19 cellular contexts compared by ENCODE assay signal in the genomic region with DNA sequence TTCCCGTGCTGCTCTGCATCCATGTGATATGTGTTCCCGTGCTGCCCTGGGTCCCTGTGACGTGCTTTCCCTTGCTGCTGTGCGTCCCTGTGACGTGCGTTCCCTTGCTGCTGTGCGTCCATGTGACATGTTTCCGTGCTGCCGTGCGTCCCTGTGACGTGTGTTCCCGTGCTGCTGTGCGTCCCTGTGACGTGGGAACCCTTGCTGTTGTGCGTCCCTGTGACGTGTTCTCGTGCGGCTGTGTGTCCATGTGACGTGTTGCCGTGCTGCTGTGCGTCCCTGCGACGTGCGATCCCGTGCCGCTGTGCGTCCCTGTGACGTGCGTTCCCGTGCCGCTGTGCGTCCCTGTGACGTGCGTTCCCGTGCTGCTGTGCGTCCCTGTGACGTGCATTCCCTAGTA. TPM values are rescaled to one million over a fixed set of nuclear protein-coding genes. Genes with fewer than 3 reads are reported as not detected.
DNase-seq lines count a peak whose midpoint lies in the region; ATAC-seq, FAIRE-seq and TF ChIP-seq lines count a peak whose summit lies in the region.
"Had no signal": no experiment of that assay in that cellular context is flagged by ENCODE, and none has a peak within 500 bp of the region (broad histone marks: within the 10 kb centered on the region; RNA-seq: fewer than 3 reads in every experiment).

No MANE protein-coding gene starts in this region.

- no peak for ATAC-seq in activated CD8-positive, alpha-beta T cell treated with anti-CD3 and anti-CD28 coated beads for 36 hours
- ATAC-seq in activated CD8-positive, alpha-beta T cell treated with anti-CD3 and anti-CD28 coated beads, Interleukin-2, amount 10 ng/mL, durations not matched to agents 7 days and 5 days, result no peak
- ATAC-seq in naive thymus-derived CD4-positive, alpha-beta T cell, result no peak
- no peak for ATAC-seq in HG03108 (IDR thresholded peaks at IDR 0.05; ENCODE audit: unreplicated experiment)
- ATAC-seq: HCT116 had no signal

- H3K4me3 Mint-ChIP-seq in activated CD8-positive, alpha-beta T cell treated with anti-CD3 and anti-CD28 coated beads for 36 hours, result no peak overlapping the region
- H3K4me3 Mint-ChIP-seq in activated CD8-positive, alpha-beta T cell treated with anti-CD3 and anti-CD28 coated beads, Interleukin-2, amount 10 ng/mL, durations not matched to agents 7 days and 5 days, result no peak overlapping the region
- H3K4me3 Mint-ChIP-seq in activated naive CD8-positive, alpha-beta T cell treated with anti-CD3 and anti-CD28 coated beads for 36 hours, result no peak overlapping the region
- no peak overlapping the region for H3K4me3 Mint-ChIP-seq in naive thymus-derived CD4-positive, alpha-beta T cell
- H3K4me3 Mint-ChIP-seq in progenitor cell of endocrine pancreas (ENCODE audit: low read depth), result no peak overlapping the region

- H3K27me3 ChIP-seq in naive thymus-derived CD4-positive, alpha-beta T cell (ENCODE audit: control insufficient read depth in 2 of 2, insufficient read depth in 2 of 2, low read length in 2 of 2), result no peaks in the 10 kb centered on the region

- no peak overlapping the region for H3K4me3 ChIP-seq in naive thymus-derived CD4-positive, alpha-beta T cell (ENCODE audit: low read length)

- peak overlapping the region; percentile 68 for H3K27ac Mint-ChIP-seq in activated CD8-positive, alpha-beta T cell treated with anti-CD3 and anti-CD28 coated beads for 36 hours
- H3K27ac Mint-ChIP-seq in activated CD8-positive, alpha-beta T cell treated with anti-CD3 and anti-CD28 coated beads, Interleukin-2, amount 10 ng/mL, durations not matched to agents 7 days and 5 days, result no peak overlapping the region
- H3K27ac Mint-ChIP-seq in activated naive CD8-positive, alpha-beta T cell treated with anti-CD3 and anti-CD28 coated beads for 36 hours, result peak overlapping the region; percentile 49
- H3K27ac Mint-ChIP-seq in naive thymus-derived CD4-positive, alpha-beta T cell, result peak overlapping the region in 6 of 9 donors; percentile 28 to 74 (median 56)
- no peak overlapping the region for H3K27ac Mint-ChIP-seq in progenitor cell of endocrine pancreas

- H3K27me3 Mint-ChIP-seq in activated CD8-positive, alpha-beta T cell treated with anti-CD3 and anti-CD28 coated beads for 36 hours, result no peaks in the 10 kb centered on the region
- H3K27me3 Mint-ChIP-seq in activated CD8-positive, alpha-beta T cell treated with anti-CD3 and anti-CD28 coated beads, Interleukin-2, amount 10 ng/mL, durations not matched to agents 7 days and 5 days (ENCODE audit: low read depth), result no peaks in the 10 kb centered on the region
- H3K27me3 Mint-ChIP-seq in activated naive CD8-positive, alpha-beta T cell treated with anti-CD3 and anti-CD28 coated beads for 36 hours, result no peaks in the 10 kb centered on the region
- no peaks in the 10 kb centered on the region for H3K27me3 Mint-ChIP-seq in naive thymus-derived CD4-positive, alpha-beta T cell
- H3K27me3 Mint-ChIP-seq in progenitor cell of endocrine pancreas, result no peaks in the 10 kb centered on the region

- DNase-seq in activated CD8-positive, alpha-beta T cell treated with anti-CD3 and anti-CD28 coated beads for 36 hours, result no peak
- DNase-seq in activated CD8-positive, alpha-beta T cell treated with anti-CD3 and anti-CD28 coated beads, Interleukin-2, amount 10 ng/mL, durations not matched to agents 7 days and 5 days, result no peak
- no peak for DNase-seq in GM12892 (ENCODE audit: insufficient read length)
- no peak for DNase-seq in activated naive CD8-positive, alpha-beta T cell treated with anti-CD3 and anti-CD28 coated beads for 36 hours
- DNase-seq in naive thymus-derived CD4-positive, alpha-beta T cell, result no peak
- no peak for DNase-seq in progenitor cell of endocrine pancreas (ENCODE audit: low spot score, unreplicated experiment)
- DNase-seq in NCI-H524 treated with DMSO at 0.1 percent for 48 hours (lab: John Stamatoyannopoulos, UW), result no peak
- DNase-seq: C1 segment of cervical spinal cord; COR-L47; DMS53; KBM-7; NCI-H1092; NCI-H2107; NCI-H226; NCI-H526 treated with DMSO at 0.1 percent for 48 hours; NK-92 treated with Interleukin-12 subunit alpha and Interleukin-12 subunit beta, amount 100 ng/mL, for 24 hours had no signal

- H3K9me3 Mint-ChIP-seq in activated CD8-positive, alpha-beta T cell treated with anti-CD3 and anti-CD28 coated beads for 36 hours, result no peaks in the 10 kb centered on the region
- no peaks in the 10 kb centered on the region for H3K9me3 Mint-ChIP-seq in activated CD8-positive, alpha-beta T cell treated with anti-CD3 and anti-CD28 coated beads, Interleukin-2, amount 10 ng/mL, durations not matched to agents 7 days and 5 days (ENCODE audit: insufficient read depth)
- no peaks in the 10 kb centered on the region for H3K9me3 Mint-ChIP-seq in activated naive CD8-positive, alpha-beta T cell treated with anti-CD3 and anti-CD28 coated beads for 36 hours
- H3K9me3 Mint-ChIP-seq in naive thymus-derived CD4-positive, alpha-beta T cell, result no peaks in the 10 kb centered on the region
- H3K9me3 Mint-ChIP-seq in progenitor cell of endocrine pancreas (ENCODE audit: low read depth), result no peaks in the 10 kb centered on the region

- no peaks in the 10 kb centered on the region for H3K9me3 ChIP-seq in naive thymus-derived CD4-positive, alpha-beta T cell (ENCODE audit: control insufficient read depth in 2 of 3, low read length in 3 of 3)

- no peak for TF ChIP-seq CTCF in activated CD8-positive, alpha-beta T cell treated with anti-CD3 and anti-CD28 coated beads for 36 hours (IDR thresholded peaks at IDR 0.05)
- TF ChIP-seq CTCF in progenitor cell of endocrine pancreas (IDR thresholded peaks at IDR 0.05; ENCODE audit: unreplicated experiment), result no peak

- POLR2A ChIA-PET in activated CD8-positive, alpha-beta T cell treated with anti-CD3 and anti-CD28 coated beads for 36 hours (lab: Charles Lee), result no interaction called here
- POLR2A ChIA-PET in activated CD8-positive, alpha-beta T cell treated with anti-CD3 and anti-CD28 coated beads, Interleukin-2, amount 10 ng/mL, durations not matched to agents 7 days and 5 days (lab: Charles Lee), result no interaction called here
- POLR2A ChIA-PET in naive thymus-derived CD4-positive, alpha-beta T cell (lab: Charles Lee), result interaction anchor here (0.6 kb wide), 1 partner anchor 121 kb away, joined by 3 read pairs; no protein-coding TSS in a partner anchor

- FAIRE-seq in GM12892 (lab: Jason Lieb, UNC), result peak; percentile 61
- FAIRE-seq: GM19239 had no signal

- no peak overlapping the region for H3K27ac ChIP-seq in naive thymus-derived CD4-positive, alpha-beta T cell (ENCODE audit: low read depth, low read length)

- no peak for TF ChIP-seq POLR2A in GM12892 (IDR thresholded peaks at IDR 0.05; ENCODE audit: low read depth, low read length)

- intact Hi-C loops in activated CD8-positive, alpha-beta T cell treated with anti-CD3 and anti-CD28 coated beads for 36 hours (cut with micrococcal nuclease), result loop anchor here (10.0 kb wide), 2 partner anchors 153 to 263 kb away; no protein-coding TSS in a partner anchor
- intact Hi-C loops in naive thymus-derived CD4-positive, alpha-beta T cell (cut with micrococcal nuclease), result no loop called here

- peaks cover 38% of the 10 kb centered on the region for H3K4me1 Mint-ChIP-seq in activated CD8-positive, alpha-beta T cell treated with anti-CD3 and anti-CD28 coated beads for 36 hours (ENCODE audit: low read depth)
- H3K4me1 Mint-ChIP-seq in activated CD8-positive, alpha-beta T cell treated with anti-CD3 and anti-CD28 coated beads, Interleukin-2, amount 10 ng/mL, durations not matched to agents 7 days and 5 days (ENCODE audit: low read depth), result peaks cover 4% of the 10 kb centered on the region
- peaks cover 28% of the 10 kb centered on the region for H3K4me1 Mint-ChIP-seq in activated naive CD8-positive, alpha-beta T cell treated with anti-CD3 and anti-CD28 coated beads for 36 hours
- H3K4me1 Mint-ChIP-seq in naive thymus-derived CD4-positive, alpha-beta T cell, result peaks cover 12 to 31% (median 19%) of the 10 kb centered on the region in 7 donors
- peaks cover 6% of the 10 kb centered on the region for H3K4me1 Mint-ChIP-seq in progenitor cell of endocrine pancreas (ENCODE audit: low read depth)

- H3K4me1 ChIP-seq in naive thymus-derived CD4-positive, alpha-beta T cell (ENCODE audit: control insufficient read depth in 2 of 2, insufficient read depth in 2 of 2, low read length in 2 of 2), result no peaks in the 10 kb centered on the region

- H3K36me3 Mint-ChIP-seq in activated CD8-positive, alpha-beta T cell treated with anti-CD3 and anti-CD28 coated beads for 36 hours (ENCODE audit: low read depth), result peaks cover 60% of the 10 kb centered on the region
- H3K36me3 Mint-ChIP-seq in activated CD8-positive, alpha-beta T cell treated with anti-CD3 and anti-CD28 coated beads, Interleukin-2, amount 10 ng/mL, durations not matched to agents 7 days and 5 days (ENCODE audit: low read depth), result peaks cover 51% of the 10 kb centered on the region
- H3K36me3 Mint-ChIP-seq in activated naive CD8-positive, alpha-beta T cell treated with anti-CD3 and anti-CD28 coated beads for 36 hours, result peaks cover 33% of the 10 kb centered on the region
- peaks cover 16 to 60% (median 31%) of the 10 kb centered on the region in 5 donors for H3K36me3 Mint-ChIP-seq in naive thymus-derived CD4-positive, alpha-beta T cell
- H3K36me3 Mint-ChIP-seq in progenitor cell of endocrine pancreas (ENCODE audit: insufficient read depth), result peaks cover 33% of the 10 kb centered on the region

- peaks cover 0 to 95% (median 29%) of the 10 kb centered on the region in 3 experiments for H3K36me3 ChIP-seq in naive thymus-derived CD4-positive, alpha-beta T cell (ENCODE audit: control insufficient read depth in 2 of 3, insufficient read depth in 3 of 3, low read length in 3 of 3)

- CTCF ChIA-PET in activated CD8-positive, alpha-beta T cell treated with anti-CD3 and anti-CD28 coated beads for 36 hours (lab: Charles Lee), result no interaction called here
- CTCF ChIA-PET in activated CD8-positive, alpha-beta T cell treated with anti-CD3 and anti-CD28 coated beads, Interleukin-2, amount 10 ng/mL, durations not matched to agents 7 days and 5 days (lab: Charles Lee), result interaction anchor here (0.6 kb wide), 1 partner anchor 125 kb away, joined by 3 read pairs; no protein-coding TSS in a partner anchor
- CTCF ChIA-PET in naive thymus-derived CD4-positive, alpha-beta T cell (lab: Charles Lee), result interaction anchor here (0.6 kb wide), 1 partner anchor 51 kb away, joined by 4 read pairs; no protein-coding TSS in a partner anchor

RNA-seq across cellular contexts. Expression of gene WDR37, which starts 45.8 kb away (rescaled TPM):
- total RNA-seq in activated CD8-positive, alpha-beta T cell treated with anti-CD3 and anti-CD28 coated beads for 36 hours, result 10 to 100 TPM; 17.2 to 17.9 TPM
- total RNA-seq in activated CD8-positive, alpha-beta T cell treated with anti-CD3 and anti-CD28 coated beads, Interleukin-2, amount 10 ng/mL, durations not matched to agents 7 days and 5 days, result 10 to 100 TPM; 24.9 to 27.0 TPM
- polyA plus RNA-seq in GM12892 (2012; ENCODE audit: missing spikeins), result 7.0 TPM
- 10 to 100 TPM; 14.0 to 14.2 TPM for total RNA-seq in activated naive CD8-positive, alpha-beta T cell treated with anti-CD3 and anti-CD28 coated beads for 36 hours
- 10 to 100 TPM; 30.3 to 52.6 (median 43.4) TPM for total RNA-seq in naive thymus-derived CD4-positive, alpha-beta T cell
- polyA plus RNA-seq in naive thymus-derived CD4-positive, alpha-beta T cell, result 10 to 100 TPM; 16.9 to 28.1 TPM
- 17.4 and 18.7 TPM in 2 replicates for total RNA-seq in progenitor cell of endocrine pancreas

RNA-seq across cellular contexts. Expression of gene IDI1, which starts 53.0 kb away (rescaled TPM):
- total RNA-seq in activated CD8-positive, alpha-beta T cell treated with anti-CD3 and anti-CD28 coated beads for 36 hours, result 10 to 100 TPM; 67.7 to 69.5 TPM
- total RNA-seq in activated CD8-positive, alpha-beta T cell treated with anti-CD3 and anti-CD28 coated beads, Interleukin-2, amount 10 ng/mL, durations not matched to agents 7 days and 5 days, result 10 to 100 TPM; 64.7 to 65.3 TPM
- 133 TPM for polyA plus RNA-seq in GM12892 (2012; ENCODE audit: missing spikeins)
- total RNA-seq in activated naive CD8-positive, alpha-beta T cell treated with anti-CD3 and anti-CD28 coated beads for 36 hours, result 10 to 100 TPM; 68.1 to 68.7 TPM
- 100 to 1,000 TPM in 2 of 5 experiments, 10 to 100 TPM in 3; 23.4 to 159 (median 44.9) TPM for total RNA-seq in naive thymus-derived CD4-positive, alpha-beta T cell
- polyA plus RNA-seq in naive thymus-derived CD4-positive, alpha-beta T cell, result 10 to 100 TPM; 26.8 to 34.6 TPM
- total RNA-seq in progenitor cell of endocrine pancreas, result 46.3 and 51.4 TPM in 2 replicates

Comparison
In these comparisons a context has a peak if more than half of its experiments do, and no peak if none do; other contexts are left out.
1. H3K27ac Mint-ChIP-seq: peak in activated CD8-positive, alpha-beta T cell treated with anti-CD3 and anti-CD28 coated beads for 36 hours (single experiment), activated naive CD8-positive, alpha-beta T cell treated with anti-CD3 and anti-CD28 coated beads for 36 hours (single experiment) and naive thymus-derived CD4-positive, alpha-beta T cell (6 of 9); none in activated CD8-positive, alpha-beta T cell treated with anti-CD3 and anti-CD28 coated beads, Interleukin-2, amount 10 ng/mL, durations not matched to agents 7 days and 5 days (single experiment) and progenitor cell of endocrine pancreas (single experiment).